In the genomic region with DNA sequence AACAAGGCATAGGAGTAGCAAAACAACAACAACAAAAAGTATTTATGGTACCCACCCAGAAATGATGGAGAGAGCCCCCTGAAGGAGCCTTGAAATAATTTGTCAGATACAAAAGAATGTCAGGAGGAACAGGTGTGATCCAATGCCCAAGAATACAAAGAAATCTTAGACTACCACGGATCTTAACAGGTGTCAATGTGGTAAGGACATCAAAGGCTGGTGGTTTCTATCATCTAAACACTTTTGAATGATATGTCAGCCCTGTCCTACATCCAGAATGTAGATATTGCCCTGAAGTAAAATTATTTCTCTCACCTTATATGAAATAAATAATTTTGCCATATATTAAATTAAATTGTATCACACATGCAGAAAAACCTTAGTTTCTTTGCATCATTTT, we compare ENCODE assay signal across 9 cellular contexts.
"Had no signal": no experiment of that assay in that cellular context is flagged by ENCODE, and none has a peak within 500 bp of the region (broad histone marks: within the 10 kb centered on the region; RNA-seq: fewer than 3 reads in every experiment).

No MANE protein-coding gene starts in this region.

- H3K9ac ChIP-seq: GM23248 had no signal

- H3K4me3 ChIP-seq: GM23248, HAP-1 had no signal

- H3K36me3 ChIP-seq: HAP-1 had no signal

- H3K4me1 ChIP-seq: HAP-1 had no signal

- H3K27ac ChIP-seq: GM23248, HL-60 had no signal

- ATAC-seq: HCT116 had no signal

- DNase-seq: GM23248, GOT3, H7, HFFc6, IMR-90, KBM-7 had no signal

- H3K9me3 ChIP-seq: HAP-1 had no signal

- H2AFZ ChIP-seq: GM23248 had no signal
